Comparison of ENCODE assay signal across 24 cellular contexts in genomic region chr6:48641544-48641943, GRCh38.
DNase-seq lines count a peak whose midpoint lies in the region; ATAC-seq, FAIRE-seq and TF ChIP-seq lines count a peak whose summit lies in the region.
"Had no signal": no experiment of that assay in that cellular context is flagged by ENCODE, and none has a peak within 500 bp of the region (broad histone marks: within the 10 kb centered on the region; RNA-seq: fewer than 3 reads in every experiment).

No MANE protein-coding gene starts in this region.

- no peaks in the 10 kb centered on the region for H3K9me1 ChIP-seq in keratinocyte (ENCODE audit: control insufficient read depth, extremely low read depth, insufficient read depth, low read length)

- no peak overlapping the region for H3K27ac Mint-ChIP-seq in activated T-helper 2 cell treated with anti-CD3 and anti-CD28 coated beads, Interferon-gamma antibody, Interleukin-2, Interleukin-4, amounts not matched to agents 10 μg/mL and 5 μg/mL and 100 μg/mL, durations not matched to agents 14 hours and 24 hours and 36 hours
- H3K27ac Mint-ChIP-seq: activated naive CD8-positive, alpha-beta T cell treated with anti-CD3 and anti-CD28 coated beads, Interleukin-2, amount 50 U/mL, for 24 hours; CD4-positive, alpha-beta memory T cell; mesothelial cell of epicardium; natural killer cell treated with Interleukin-12 subunit alpha and Interleukin-12 subunit beta and Interleukin-15 and Interleukin-18, amount 100 ng/mL, for 72 hours had no signal

- H3K27ac ChIP-seq in keratinocyte (ENCODE audit: control insufficient read depth, insufficient read depth, low read length): no peak overlapping the region
- H3K27ac ChIP-seq: pancreas had no signal

- peaks cover 25% of the 10 kb centered on the region for H3K9me3 Mint-ChIP-seq in activated T-helper 2 cell treated with anti-CD3 and anti-CD28 coated beads, Interferon-gamma antibody, Interleukin-2, Interleukin-4, amounts not matched to agents 10 μg/mL and 5 μg/mL and 100 μg/mL, durations not matched to agents 14 hours and 24 hours and 36 hours

- no peak overlapping the region for H3K4me2 ChIP-seq in keratinocyte (ENCODE audit: control insufficient read depth, extremely low read depth, insufficient read depth, low read depth, low read length)

- dilution Hi-C loops in keratinocyte (cut with MboI; ENCODE audit: extremely low pct_ligation_motif_present, low sequenced_read_pairs): no loop called here

- H3K79me2 ChIP-seq in keratinocyte (ENCODE audit: control insufficient read depth, insufficient read depth, low read length): no peaks in the 10 kb centered on the region

- peak; percentile 44 for DNase-seq in BJ (ENCODE audit: low read depth)
- peak; percentile 95 for DNase-seq in M059J (ENCODE audit: low read depth)
- peak; percentile 61 for DNase-seq in bronchial epithelial cell (ENCODE audit: low read depth)
- DNase-seq in keratinocyte (ENCODE audit: low read depth, low spot score): peak; percentile 11
- DNase-seq in activated T-helper 2 cell treated with anti-CD3 and anti-CD28 coated beads, Interferon-gamma antibody, Interleukin-2, Interleukin-4, amounts not matched to agents 10 μg/mL and 5 μg/mL and 100 μg/mL, durations not matched to agents 14 hours and 24 hours and 36 hours (ENCODE audit: low spot score): no peak
- DNase-seq in NCI-H524 (lab: John Stamatoyannopoulos, UW): no peak
- DNase-seq: ACHN; activated CD4-positive, alpha-beta T cell treated with anti-CD3 and anti-CD28 coated beads for 48 hours; activated effector memory CD4-positive, alpha-beta T cell treated with Interleukin-2 at 50 U/mL for 16 hours; activated naive CD8-positive, alpha-beta T cell treated with anti-CD3 and anti-CD28 coated beads, Interleukin-2, amount 50 U/mL, for 24 hours; caudate nucleus; CD4-positive, alpha-beta memory T cell; DMS53; NCI-H1436; NCI-H526; pancreas had no signal

- no peaks in the 10 kb centered on the region for H3K36me3 Mint-ChIP-seq in activated T-helper 2 cell treated with anti-CD3 and anti-CD28 coated beads, Interferon-gamma antibody, Interleukin-2, Interleukin-4, amounts not matched to agents 10 μg/mL and 5 μg/mL and 100 μg/mL, durations not matched to agents 14 hours and 24 hours and 36 hours (ENCODE audit: low read depth)
- H3K36me3 Mint-ChIP-seq: CD4-positive, alpha-beta memory T cell had no signal

- FAIRE-seq in bronchial epithelial cell (lab: Jason Lieb, UNC): peak; percentile 68
- peak; percentile 46 for FAIRE-seq in keratinocyte (lab: Jason Lieb, UNC)
- FAIRE-seq: HepG2, pancreas had no signal

- H2AFZ ChIP-seq in keratinocyte (ENCODE audit: control insufficient read depth, low read length): no peak overlapping the region

- H3K4me1 Mint-ChIP-seq in activated T-helper 2 cell treated with anti-CD3 and anti-CD28 coated beads, Interferon-gamma antibody, Interleukin-2, Interleukin-4, amounts not matched to agents 10 μg/mL and 5 μg/mL and 100 μg/mL, durations not matched to agents 14 hours and 24 hours and 36 hours (ENCODE audit: low read depth): no peaks in the 10 kb centered on the region
- H3K4me1 Mint-ChIP-seq: activated naive CD8-positive, alpha-beta T cell treated with anti-CD3 and anti-CD28 coated beads, Interleukin-2, amount 50 U/mL, for 24 hours; CD4-positive, alpha-beta memory T cell had no signal

- H3K9me3 ChIP-seq in keratinocyte (ENCODE audit: control insufficient read depth, low read depth, low read length): no peaks in the 10 kb centered on the region
- H3K9me3 ChIP-seq: pancreas had no signal

- POLR2A ChIA-PET in BJ (lab: Charles Lee): no interaction called here

- intact Hi-C loops in activated T-helper 2 cell treated with anti-CD3 and anti-CD28 coated beads, Interferon-gamma antibody, Interleukin-2, Interleukin-4, amounts not matched to agents 10 μg/mL and 5 μg/mL and 100 μg/mL, durations not matched to agents 14 hours and 24 hours and 36 hours (cut with micrococcal nuclease): no loop called here

- H3K36me3 ChIP-seq in BJ (ENCODE audit: control insufficient read depth, insufficient read depth, low read length) (no peaks in the 10 kb centered on the region), bronchial epithelial cell (ENCODE audit: control insufficient read depth, insufficient read depth, low read length) (no peaks in the 10 kb centered on the region), keratinocyte (ENCODE audit: control insufficient read depth in 2 of 2, extremely low read depth in 1 of 2, insufficient read depth in 2 of 2, low read length in 2 of 2) (no peaks in the 10 kb centered on the region)
- H3K36me3 ChIP-seq: pancreas had no signal

- CTCF ChIA-PET in BJ (lab: Yijun Ruan, JAX): no interaction called here

- H3K27me3 ChIP-seq in BJ (ENCODE audit: control insufficient read depth, insufficient read depth, low read length) (no peaks in the 10 kb centered on the region), bronchial epithelial cell (ENCODE audit: control insufficient read depth, insufficient read depth, low read length) (no peaks in the 10 kb centered on the region), keratinocyte (ENCODE audit: control insufficient read depth, extremely low read depth, insufficient read depth, low read length) (no peaks in the 10 kb centered on the region)
- H3K27me3 ChIP-seq: pancreas had no signal

- TF ChIP-seq CTCF in BJ (IDR thresholded peaks at IDR 0.05; ENCODE audit: insufficient read depth, low read depth, low read length): no peak
- TF ChIP-seq CTCF in bronchial epithelial cell (IDR thresholded peaks at IDR 0.05; ENCODE audit: insufficient read depth, low read length, severe bottlenecking): no peak
- no peak for TF ChIP-seq CTCF in keratinocyte (optimal IDR thresholded peaks at IDR 0.05 in 1 of 3, IDR thresholded peaks at IDR 0.05 in 1 of 3, conservative IDR thresholded peaks at IDR 0.05 in 1 of 3; ENCODE audit: extremely low read depth in 1 of 3, insufficient read depth in 2 of 3, low read length in 3 of 3)

- H3K9ac ChIP-seq in keratinocyte (ENCODE audit: control insufficient read depth, extremely low read depth, insufficient read depth, low read length): no peak overlapping the region

- H3K4me1 ChIP-seq in keratinocyte (ENCODE audit: control insufficient read depth, extremely low read depth, insufficient read depth, low read length): no peaks in the 10 kb centered on the region
- H3K4me1 ChIP-seq: pancreas had no signal

- no peak overlapping the region for H3K4me3 ChIP-seq in BJ (ENCODE audit: low read depth, low read length)
- H3K4me3 ChIP-seq in bronchial epithelial cell (ENCODE audit: low read depth, low read length): no peak overlapping the region
- no peak overlapping the region for H3K4me3 ChIP-seq in keratinocyte (ENCODE audit: control insufficient read depth in 2 of 3, extremely low read depth in 1 of 3, insufficient read depth in 2 of 3, low read depth in 1 of 3, low read length in 3 of 3)
- H3K4me3 ChIP-seq: pancreas had no signal

- H3K27me3 Mint-ChIP-seq in activated T-helper 2 cell treated with anti-CD3 and anti-CD28 coated beads, Interferon-gamma antibody, Interleukin-2, Interleukin-4, amounts not matched to agents 10 μg/mL and 5 μg/mL and 100 μg/mL, durations not matched to agents 14 hours and 24 hours and 36 hours (ENCODE audit: low read depth): no peaks in the 10 kb centered on the region
- H3K27me3 Mint-ChIP-seq: activated naive CD8-positive, alpha-beta T cell treated with anti-CD3 and anti-CD28 coated beads, Interleukin-2, amount 50 U/mL, for 24 hours; CD4-positive, alpha-beta memory T cell; natural killer cell treated with Interleukin-12 subunit alpha and Interleukin-12 subunit beta and Interleukin-15 and Interleukin-18, amount 100 ng/mL, for 72 hours had no signal

- H4K20me1 ChIP-seq in keratinocyte (ENCODE audit: control insufficient read depth, extremely low read depth, insufficient read depth, low read length): no peaks in the 10 kb centered on the region

- ATAC-seq in GM21619 (IDR thresholded peaks at IDR 0.05; ENCODE audit: unreplicated experiment): no peak
- ATAC-seq in GM18907 (IDR thresholded peaks at IDR 0.05; ENCODE audit: unreplicated experiment): no peak
- ATAC-seq: activated naive CD8-positive, alpha-beta T cell treated with anti-CD3 and anti-CD28 coated beads, Interleukin-2, amount 50 U/mL, for 24 hours; left lobe of liver; natural killer cell treated with Interleukin-12 subunit alpha and Interleukin-12 subunit beta and Interleukin-15 and Interleukin-18, amount 100 ng/mL, for 72 hours; pancreas; Right ventricle myocardium inferior; sciatic nerve had no signal

- H3K4me3 Mint-ChIP-seq in activated T-helper 2 cell treated with anti-CD3 and anti-CD28 coated beads, Interferon-gamma antibody, Interleukin-2, Interleukin-4, amounts not matched to agents 10 μg/mL and 5 μg/mL and 100 μg/mL, durations not matched to agents 14 hours and 24 hours and 36 hours (ENCODE audit: low read depth): no peak overlapping the region
- H3K4me3 Mint-ChIP-seq: activated naive CD8-positive, alpha-beta T cell treated with anti-CD3 and anti-CD28 coated beads, Interleukin-2, amount 50 U/mL, for 24 hours; CD4-positive, alpha-beta memory T cell; mesothelial cell of epicardium; natural killer cell treated with Interleukin-12 subunit alpha and Interleukin-12 subunit beta and Interleukin-15 and Interleukin-18, amount 100 ng/mL, for 72 hours had no signal

Comparison
In these comparisons a context has a peak if more than half of its experiments do, and no peak if none do; other contexts are left out.
1. DNase-seq: peak in BJ (single experiment), M059J (single experiment), bronchial epithelial cell (single experiment) and keratinocyte (single experiment); none in activated T-helper 2 cell treated with anti-CD3 and anti-CD28 coated beads, Interferon-gamma antibody, Interleukin-2, Interleukin-4, amounts not matched to agents 10 μg/mL and 5 μg/mL and 100 μg/mL, durations not matched to agents 14 hours and 24 hours and 36 hours (single experiment) and NCI-H524 (0 of 2).